In the genomic region with DNA sequence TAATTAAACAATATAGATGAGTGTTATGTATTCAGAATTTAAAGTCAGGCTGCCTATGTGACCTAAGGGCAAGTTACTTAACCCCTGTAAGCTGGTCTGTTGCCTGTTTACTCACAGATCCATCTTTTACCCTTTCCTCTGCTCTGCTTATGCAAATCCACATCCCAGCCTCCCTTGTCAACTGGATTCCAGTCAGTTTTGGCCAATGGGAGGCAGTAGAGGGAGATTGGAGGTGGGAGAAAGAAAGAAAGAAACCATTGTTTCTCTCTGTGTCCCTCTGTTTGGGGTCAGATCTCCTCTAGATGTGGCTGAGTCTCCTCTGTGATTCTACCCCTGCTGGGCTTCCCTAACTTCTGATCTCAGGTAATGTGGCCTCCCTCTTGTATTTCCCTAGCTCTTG, we compare ENCODE assay signal across 19 cellular contexts.
DNase-seq lines count a peak whose midpoint lies in the region; ATAC-seq and TF ChIP-seq lines count a peak whose summit lies in the region.
"Had no signal": no experiment of that assay in that cellular context is flagged by ENCODE, and none has a peak within 500 bp of the region (broad histone marks: within the 10 kb centered on the region; RNA-seq: fewer than 3 reads in every experiment).

No MANE protein-coding gene starts in this region.

- CTCF ChIA-PET in IMR-90 (lab: Yijun Ruan, JAX) = no interaction called here

- dilution Hi-C loops in IMR-90 (cut with HindIII; ENCODE audit: low sequenced_read_pairs, unreplicated experiment) = no loop called here

- no peak overlapping the region for H4K5ac ChIP-seq in IMR-90 (ENCODE audit: low read depth, low read length)

- H2BK120ac ChIP-seq in IMR-90 (ENCODE audit: low read depth, low read length) = no peak overlapping the region

- H3K4me3 ChIP-seq in IMR-90 (ENCODE audit: insufficient read depth, low read depth, low read length) = no peak overlapping the region
- H3K4me3 ChIP-seq in brain microvascular endothelial cell (ENCODE audit: low read depth, low read length) = no peak overlapping the region
- H3K4me3 ChIP-seq: BLaER1, K562 had no signal

- H3K36me3 ChIP-seq in IMR-90 (ENCODE audit: control insufficient read depth, insufficient read depth, low read length) (no peaks in the 10 kb centered on the region), brain microvascular endothelial cell (replicated peaks) (no peaks in the 10 kb centered on the region)
- H3K36me3 ChIP-seq: BLaER1 had no signal

- H3K4me2 ChIP-seq in IMR-90 (ENCODE audit: low read depth, low read length) = no peak overlapping the region
- H3K4me2 ChIP-seq: BLaER1 had no signal

- DNase-seq in ELF-1 (ENCODE audit: low read depth, low spot score) (peak; percentile 32), IMR-90 (no peak), brain microvascular endothelial cell (no peak), iPS-NIHi7 (ENCODE audit: extremely low spot score) (peak; percentile 24), germinal center (ENCODE audit: low spot score) (no peak), KG1 (lab: John Stamatoyannopoulos, UW) (no peak)
- no peak for DNase-seq in activated CD4-positive, alpha-beta T cell treated with anti-CD3 and anti-CD28 coated beads for 4 hours
- no peak for DNase-seq in stimulated activated naive CD4-positive, alpha-beta T cell (lab: John Stamatoyannopoulos, UW)
- DNase-seq: CD8-positive, alpha-beta memory T cell; DMS 273 treated with DMSO at 0.1 percent for 48 hours; HCEC 1CT; NCI-H1092 treated with DMSO at 0.1 percent for 48 hours; NCI-H187; NCI-H2171; NCI-H510A treated with DMSO at 0.1 percent for 48 hours; Right ventricle myocardium superior had no signal

- no peaks in the 10 kb centered on the region for H3K79me1 ChIP-seq in IMR-90 (ENCODE audit: low read depth in 1 of 2, low read length in 2 of 2)

- H3K4me1 ChIP-seq in IMR-90 (ENCODE audit: control insufficient read depth, insufficient read depth, low read length) = no peaks in the 10 kb centered on the region

- no peaks in the 10 kb centered on the region for H3K9me1 ChIP-seq in IMR-90 (ENCODE audit: insufficient read depth, low read length)

- H3K18ac ChIP-seq in IMR-90 (ENCODE audit: low read depth, low read length) = no peak overlapping the region

- H3K27ac ChIP-seq in IMR-90 (ENCODE audit: insufficient read depth, low read length) (no peak overlapping the region), brain microvascular endothelial cell (no peak overlapping the region)
- H3K27ac ChIP-seq: BLaER1 had no signal

- no peak overlapping the region for H3K9ac ChIP-seq in IMR-90 (ENCODE audit: low read depth, low read length)
- H3K9ac ChIP-seq: BLaER1 had no signal

- BruUV-seq in IMR-90 (replicated peaks; lab: Mats Ljungman, UMichigan) = no TSS peak

- H4K20me1 ChIP-seq in IMR-90 (ENCODE audit: insufficient read depth, low read length) = no peaks in the 10 kb centered on the region
- H4K20me1 ChIP-seq: BLaER1 had no signal

- H3K4ac ChIP-seq in IMR-90 (ENCODE audit: low read depth, low read length) = no peak overlapping the region

- intact Hi-C loops in IMR-90 (cut with micrococcal nuclease) = loop anchor here (5.0 kb wide), 3 partner anchors 616 to 831 kb away; no protein-coding TSS in a partner anchor

- no peak overlapping the region for H3K56ac ChIP-seq in IMR-90 (ENCODE audit: extremely low read depth, insufficient read depth, low read length)

- TF ChIP-seq CTCF in IMR-90 (conservative IDR thresholded peaks at IDR 0.05; ENCODE audit: low read depth, low read length) (0 out of 2 replicates have a peak, but pooled peaks have one; percentile 4), brain microvascular endothelial cell (IDR thresholded peaks at IDR 0.05; ENCODE audit: low read depth, low read length, missing control alignments) (peak; percentile 31)

- in situ Hi-C loops in IMR-90 (cut with MboI; ENCODE audit: low sequenced_read_pairs) = loop anchor here (10.0 kb wide), 3 partner anchors 344 to 524 kb away; no protein-coding TSS in a partner anchor
- in situ Hi-C loops in brain microvascular endothelial cell (cut with HindIII; ENCODE audit: low pct_ligation_motif_present, low sequenced_read_pairs) = loop anchor here (25.0 kb wide), 1 partner anchor 506 kb away; no protein-coding TSS in a partner anchor

- no peak overlapping the region for H3K23ac ChIP-seq in IMR-90 (ENCODE audit: low read depth, low read length)

- TF ChIP-seq POLR2A in IMR-90 (IDR thresholded peaks at IDR 0.05; ENCODE audit: low read depth, low read length) = no peak

- TF ChIP-seq RAD21 in IMR-90 (IDR thresholded peaks at IDR 0.05; ENCODE audit: low read length) = no peak

- no peak overlapping the region for H2AK9ac ChIP-seq in IMR-90 (replicated peaks; ENCODE audit: low read depth, low read length, poor library complexity)

- POLR2A ChIA-PET in IMR-90 (lab: Charles Lee; ENCODE audit: unreplicated experiment) = no interaction called here

- H4K8ac ChIP-seq in IMR-90 (ENCODE audit: low read depth in 2 of 2, low read length in 2 of 2) = no peak overlapping the region

- H2AK5ac ChIP-seq in IMR-90 (ENCODE audit: low read depth, low read length) = no peak overlapping the region

- no peaks in the 10 kb centered on the region for H3K9me3 ChIP-seq in IMR-90 (ENCODE audit: control insufficient read depth, insufficient read depth, low read length)
- H3K9me3 ChIP-seq: BLaER1 had no signal

- no peak overlapping the region for H4K91ac ChIP-seq in IMR-90 (ENCODE audit: insufficient read depth, low read depth, low read length)

- ATAC-seq in IMR-90 (ENCODE audit: low read depth) = no peak
- ATAC-seq: K562, SK-N-SH treated with all-trans-retinoic acid at 6 μM for 48 hours had no signal

- H2AFZ ChIP-seq in IMR-90 (replicated peaks; ENCODE audit: low read length, poor library complexity) = no peak overlapping the region

- H2BK5ac ChIP-seq in IMR-90 (ENCODE audit: low read depth, low read length, poor library complexity, severe bottlenecking) = no peak overlapping the region

- H3K27me3 ChIP-seq in IMR-90 (ENCODE audit: control insufficient read depth, insufficient read depth, low read length) (peaks cover 9% of the 10 kb centered on the region), brain microvascular endothelial cell (replicated peaks) (no peaks in the 10 kb centered on the region)
- H3K27me3 ChIP-seq: BLaER1 had no signal

- H2BK20ac ChIP-seq in IMR-90 (ENCODE audit: low read depth, low read length) = no peak overlapping the region

- H2BK15ac ChIP-seq in IMR-90 (ENCODE audit: low read depth, low read length) = no peak overlapping the region

- H3K14ac ChIP-seq in IMR-90 (replicated peaks; ENCODE audit: low read depth, low read length) = no peak overlapping the region

TF ChIP-seq in IMR-90, 13 proteins besides CTCF, POLR2A, EP300 and RAD21:
- no peak for TF ChIP-seq MAFK (IDR thresholded peaks at IDR 0.05; ENCODE audit: low read depth, low read length)
- no peak for TF ChIP-seq SMC3 (IDR thresholded peaks at IDR 0.05; ENCODE audit: low read depth, low read length)
- no peak for TF ChIP-seq BHLHE40 (IDR thresholded peaks at IDR 0.05; ENCODE audit: low read depth, low read length)
- TF ChIP-seq MXI1 (IDR thresholded peaks at IDR 0.05; ENCODE audit: borderline replicate concordance, low read depth, low read length) = no peak
- TF ChIP-seq FOS (IDR thresholded peaks at IDR 0.05; ENCODE audit: low read depth, low read length) = no peak
- no peak for TF ChIP-seq MAZ (IDR thresholded peaks at IDR 0.05; ENCODE audit: borderline replicate concordance, low read depth, low read length)
- no peak for TF ChIP-seq RFX5 (IDR thresholded peaks at IDR 0.05; ENCODE audit: low read depth, low read length)
- TF ChIP-seq NFE2L2 (IDR thresholded peaks at IDR 0.05; ENCODE audit: low read depth, low read length) = no peak
- TF ChIP-seq CHD1 (IDR thresholded peaks at IDR 0.05; ENCODE audit: low read depth, low read length) = no peak
- TF ChIP-seq, protein P1, sequence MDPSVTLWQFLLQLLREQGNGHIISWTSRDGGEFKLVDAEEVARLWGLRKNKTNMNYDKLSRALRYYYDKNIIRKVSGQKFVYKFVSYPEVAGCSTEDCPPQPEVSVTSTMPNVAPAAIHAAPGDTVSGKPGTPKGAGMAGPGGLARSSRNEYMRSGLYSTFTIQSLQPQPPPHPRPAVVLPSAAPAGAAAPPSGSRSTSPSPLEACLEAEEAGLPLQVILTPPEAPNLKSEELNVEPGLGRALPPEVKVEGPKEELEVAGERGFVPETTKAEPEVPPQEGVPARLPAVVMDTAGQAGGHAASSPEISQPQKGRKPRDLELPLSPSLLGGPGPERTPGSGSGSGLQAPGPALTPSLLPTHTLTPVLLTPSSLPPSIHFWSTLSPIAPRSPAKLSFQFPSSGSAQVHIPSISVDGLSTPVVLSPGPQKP (IDR thresholded peaks at IDR 0.05; ENCODE audit: borderline replicate concordance, low read depth, low read length) = no peak
- TF ChIP-seq, protein P2, sequence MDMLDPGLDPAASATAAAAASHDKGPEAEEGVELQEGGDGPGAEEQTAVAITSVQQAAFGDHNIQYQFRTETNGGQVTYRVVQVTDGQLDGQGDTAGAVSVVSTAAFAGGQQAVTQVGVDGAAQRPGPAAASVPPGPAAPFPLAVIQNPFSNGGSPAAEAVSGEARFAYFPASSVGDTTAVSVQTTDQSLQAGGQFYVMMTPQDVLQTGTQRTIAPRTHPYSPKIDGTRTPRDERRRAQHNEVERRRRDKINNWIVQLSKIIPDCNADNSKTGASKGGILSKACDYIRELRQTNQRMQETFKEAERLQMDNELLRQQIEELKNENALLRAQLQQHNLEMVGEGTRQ (IDR thresholded peaks at IDR 0.05; ENCODE audit: low read depth, low read length) = no peak
- TF ChIP-seq CEBPB (IDR thresholded peaks at IDR 0.05; ENCODE audit: low read depth, low read length) = no peak
- no peak for TF ChIP-seq RCOR1 (IDR thresholded peaks at IDR 0.05; ENCODE audit: insufficient replicate concordance, low read length)

Comparison
In these comparisons a context has a peak if more than half of its experiments do, and no peak if none do; other contexts are left out.
1. DNase-seq: peak in ELF-1 (single experiment) and iPS-NIHi7 (single experiment); none in IMR-90 (single experiment), brain microvascular endothelial cell (single experiment), activated CD4-positive, alpha-beta T cell treated with anti-CD3 and anti-CD28 coated beads for 4 hours (0 of 2), stimulated activated naive CD4-positive, alpha-beta T cell (0 of 6), germinal center (single experiment) and KG1 (single experiment).